Comparison of ENCODE assay signal across 27 cellular contexts in the genomic region with DNA sequence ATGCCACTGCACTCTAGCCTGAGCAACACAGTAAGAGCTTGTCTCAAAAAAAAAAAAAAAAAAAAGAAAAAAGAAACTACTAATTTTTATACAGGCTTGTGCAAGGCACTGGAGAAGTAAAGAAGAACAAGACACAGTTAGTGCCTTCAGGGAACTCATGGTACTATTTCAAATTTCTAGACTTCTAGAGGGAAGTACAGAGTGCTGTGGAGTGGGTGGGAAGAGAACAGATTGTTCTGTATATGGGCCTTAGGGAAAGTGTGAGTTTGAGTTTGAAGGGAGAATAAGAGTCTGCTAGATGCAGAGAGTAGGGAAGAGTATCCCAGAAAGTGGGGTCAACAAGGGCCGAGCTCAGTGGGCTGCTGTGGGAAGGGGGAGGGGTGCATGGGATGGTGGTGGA.
"Had no signal": no experiment of that assay in that cellular context is flagged by ENCODE, and none has a peak within 500 bp of the region (broad histone marks: within the 10 kb centered on the region; RNA-seq: fewer than 3 reads in every experiment).

No MANE protein-coding gene starts in this region.

- H3K9ac ChIP-seq: neural progenitor cell, parathyroid adenoma had no signal

- H3K9me3 ChIP-seq: ovary, psoas muscle, right lobe of liver, sigmoid colon, suprapubic skin, testis, tibial artery, transverse colon, vagina had no signal

- H3K36me3 ChIP-seq: neural progenitor cell, ovary, right lobe of liver, sigmoid colon, suprapubic skin, transverse colon, vagina had no signal

- H3K4me1 ChIP-seq: parathyroid adenoma, psoas muscle, right lobe of liver, sigmoid colon, suprapubic skin, testis, tibial artery, transverse colon, vagina had no signal

- H3K4me3 ChIP-seq: neural progenitor cell, ovary, psoas muscle, right lobe of liver, sigmoid colon, suprapubic skin, testis, tibial artery, transverse colon, vagina had no signal

- DNase-seq: naive thymus-derived CD4-positive, alpha-beta T cell; natural killer cell; occipital lobe; ovary; posterior cingulate gyrus; psoas muscle; right cardiac atrium; right lobe of liver; sigmoid colon; small intestine; stimulated activated CD4-positive, alpha-beta T cell treated with anti-CD3 and anti-CD28 coated beads, Interleukin-12 subunit alpha, Interleukin-12 subunit beta, amount 100 ng/mL, for 4 hours; stimulated activated CD4-positive, alpha-beta T cell treated with anti-CD3 and anti-CD28 coated beads, Interleukin-1b, Interleukin-23, amount 100 ng/mL, for 48 hours; stimulated activated CD4-positive, alpha-beta T cell treated with anti-CD3 and anti-CD28 coated beads, Interleukin-4, amount 100 ng/mL, for 1 hour; stimulated activated CD4-positive, alpha-beta T cell treated with anti-CD3 and anti-CD28 coated beads, Interleukin-4, amount 100 ng/mL, for 4 hours; stimulated activated CD8-positive, alpha-beta memory T cell treated with anti-CD3 and anti-CD28 coated beads, Interleukin-4, amount 100 ng/mL, for 48 hours; stimulated activated naive CD4-positive, alpha-beta T cell; stimulated activated naive CD8-positive, alpha-beta T cell treated with anti-CD3 and anti-CD28 coated beads, Interleukin-15, amount 100 ng/mL, for 72 hours; stimulated activated naive CD8-positive, alpha-beta T cell treated with anti-CD3 and anti-CD28 coated beads, Interleukin-15, Interleukin-2, amounts not matched to agents 100 U/mL and 50 U/mL, for 24 hours; substantia nigra; testis; tibial artery; transverse colon had no signal

- H3K27me3 ChIP-seq: neural progenitor cell, ovary, right lobe of liver, sigmoid colon, suprapubic skin, testis, tibial artery, transverse colon, vagina had no signal

- H3K4me2 ChIP-seq: neural progenitor cell had no signal

- H3K27ac ChIP-seq: neural progenitor cell, ovary, parathyroid adenoma, psoas muscle, right lobe of liver, sigmoid colon, suprapubic skin, testis, tibial artery, transverse colon, vagina had no signal

- H2AFZ ChIP-seq: neural progenitor cell, parathyroid adenoma had no signal

- H3K79me2 ChIP-seq: parathyroid adenoma had no signal

- ATAC-seq: naive thymus-derived CD4-positive, alpha-beta T cell; natural killer cell; psoas muscle; right cardiac atrium; right lobe of liver; stimulated activated memory B cell treated with anti-CD40 and anti-IgM and Interleukin-4, amounts not matched to agents 10 μg/mL and 1 μg/mL and 100 μg/mL, for 72 hours; stimulated activated naive CD8-positive, alpha-beta T cell treated with anti-CD3 and anti-CD28 coated beads, Interleukin-15, amount 100 ng/mL, for 72 hours; stimulated activated naive CD8-positive, alpha-beta T cell treated with anti-CD3 and anti-CD28 coated beads, Interleukin-15, Interleukin-2, amounts not matched to agents 100 U/mL and 50 U/mL, for 24 hours had no signal
